11 cellular contexts compared by ENCODE assay signal in the genomic region with DNA sequence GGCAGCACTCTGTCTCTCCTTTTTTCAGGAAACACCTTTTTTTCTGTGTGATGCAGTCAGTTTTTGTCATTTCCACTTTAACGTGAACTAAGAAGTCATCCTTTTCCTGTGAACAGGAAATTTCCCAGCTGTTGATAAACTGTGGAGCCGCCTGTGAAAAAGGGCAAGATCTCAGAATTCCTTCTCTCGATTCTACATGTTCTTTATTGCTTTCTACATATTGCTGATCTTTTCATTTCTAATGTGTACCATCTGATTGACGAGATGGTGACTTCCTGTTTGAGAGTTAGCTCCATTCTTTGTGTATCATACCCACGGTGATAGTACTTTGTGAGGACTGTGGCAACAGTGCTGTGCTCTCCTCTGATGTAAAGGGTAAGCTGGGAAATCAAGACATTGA. TPM values are rescaled to one million over a fixed set of nuclear protein-coding genes. Genes with fewer than 3 reads are reported as not detected.
DNase-seq lines count a peak whose midpoint lies in the region; ATAC-seq and TF ChIP-seq lines count a peak whose summit lies in the region.
"Had no signal": no experiment of that assay in that cellular context is flagged by ENCODE, and none has a peak within 500 bp of the region (broad histone marks: within the 10 kb centered on the region; RNA-seq: fewer than 3 reads in every experiment).

No MANE protein-coding gene starts in this region.

- no peaks in the 10 kb centered on the region for H3K27me3 Mint-ChIP-seq in CD4-positive, alpha-beta T cell
- no peaks in the 10 kb centered on the region for H3K27me3 Mint-ChIP-seq in activated B cell treated with CpG ODN at 0.5 μM for 24 hours
- H3K27me3 Mint-ChIP-seq in naive B cell: no peaks in the 10 kb centered on the region

- H3K4me1 Mint-ChIP-seq in CD4-positive, alpha-beta T cell (ENCODE audit: low read depth): peaks cover 87% of the 10 kb centered on the region
- peaks cover 71% of the 10 kb centered on the region for H3K4me1 Mint-ChIP-seq in activated B cell treated with CpG ODN at 0.5 μM for 24 hours
- peaks cover 45 to 72% (median 61%) of the 10 kb centered on the region in 3 donors for H3K4me1 Mint-ChIP-seq in naive B cell

- peak overlapping the region; percentile 86 for H3K27ac Mint-ChIP-seq in CD4-positive, alpha-beta T cell
- H3K27ac Mint-ChIP-seq in activated B cell treated with CpG ODN at 0.5 μM for 24 hours: peak overlapping the region; percentile 90
- peak overlapping the region; percentile 54 to 97 (median 89) for H3K27ac Mint-ChIP-seq in naive B cell

- CTCF ChIA-PET in CD4-positive, alpha-beta T cell (lab: Charles Lee): interaction anchor here (0.6 to 1.5 kb wide), 7 partner anchors 8 to 150 kb away, joined by 3 to 6 read pairs (median 4); no protein-coding TSS in a partner anchor
- CTCF ChIA-PET in activated B cell treated with CpG ODN at 0.5 μM for 24 hours (lab: Charles Lee): interaction anchor here (1.3 kb wide), 1 partner anchor 18 kb away, joined by 3 read pairs; no protein-coding TSS in a partner anchor

- POLR2A ChIA-PET in CD4-positive, alpha-beta T cell (lab: Charles Lee): interaction anchor here (0.8 to 5.0 kb wide), 8 partner anchors 10 to 50 kb away, joined by 3 to 34 read pairs (median 10); partner anchors contain the start of gene ADD3
- POLR2A ChIA-PET in activated B cell treated with CpG ODN at 0.5 μM for 24 hours (lab: Charles Lee): interaction anchor here (0.7 to 2.6 kb wide), 10 partner anchors 10 to 1353 kb away, joined by 3 to 20 read pairs (median 7); partner anchors contain the start of gene ADD3

- WGBS in body of pancreas, 2 donors: 64 to 73% methylated on average over 5 of the region's 5 CpGs

- no peaks in the 10 kb centered on the region for H3K36me3 ChIP-seq in body of pancreas (replicated peaks in 1 of 2; ENCODE audit: insufficient read depth in 1 of 2, low read depth in 2 of 2)

- no peaks in the 10 kb centered on the region for H3K27me3 ChIP-seq in CD4-positive, alpha-beta T cell (ENCODE audit: control insufficient read depth, insufficient read depth, low read length)
- no peaks in the 10 kb centered on the region for H3K27me3 ChIP-seq in body of pancreas

- no peak for TF ChIP-seq CTCF in CD4-positive, alpha-beta T cell (IDR thresholded peaks at IDR 0.05)
- TF ChIP-seq CTCF in activated B cell treated with CpG ODN at 0.5 μM for 24 hours (IDR thresholded peaks at IDR 0.05): no peak
- TF ChIP-seq CTCF in body of pancreas (IDR thresholded peaks at IDR 0.05): no peak

- H3K4me1 ChIP-seq in body of pancreas: peaks cover 19% of the 10 kb centered on the region

- no peak overlapping the region for H3K4me3 ChIP-seq in body of pancreas

- no peaks in the 10 kb centered on the region for H3K36me3 Mint-ChIP-seq in CD4-positive, alpha-beta T cell (ENCODE audit: low read depth)
- H3K36me3 Mint-ChIP-seq in activated B cell treated with CpG ODN at 0.5 μM for 24 hours (ENCODE audit: low read depth) (no peaks in the 10 kb centered on the region), naive B cell (peaks cover 0 to 4% of the 10 kb centered on the region in 2 donors)

- intact Hi-C loops in CD4-positive, alpha-beta T cell (cut with DNase I, micrococcal nuclease): loop anchor here in 1 of 2 experiments (5.0 kb wide), 1 partner anchor 39 kb away; no protein-coding TSS in a partner anchor
- intact Hi-C loops in activated B cell treated with CpG ODN at 0.5 μM for 24 hours (cut with micrococcal nuclease): no loop called here
- intact Hi-C loops in body of pancreas (cut with DNase I): no loop called here

- H3K9me3 Mint-ChIP-seq in CD4-positive, alpha-beta T cell: no peaks in the 10 kb centered on the region
- H3K9me3 Mint-ChIP-seq in activated B cell treated with CpG ODN at 0.5 μM for 24 hours: no peaks in the 10 kb centered on the region
- H3K9me3 Mint-ChIP-seq in naive B cell: no peaks in the 10 kb centered on the region

- no peaks in the 10 kb centered on the region for H3K9me3 ChIP-seq in CD4-positive, alpha-beta T cell (ENCODE audit: control insufficient read depth, low read length)
- no peaks in the 10 kb centered on the region for H3K9me3 ChIP-seq in body of pancreas

- H3K4me3 Mint-ChIP-seq in CD4-positive, alpha-beta T cell: peak overlapping the region; percentile 73
- peak overlapping the region; percentile 73 for H3K4me3 Mint-ChIP-seq in activated B cell treated with CpG ODN at 0.5 μM for 24 hours
- peak overlapping the region; percentile 61 to 87 (median 74) for H3K4me3 Mint-ChIP-seq in naive B cell

- ATAC-seq in CD4-positive, alpha-beta T cell (ENCODE audit: poor library complexity): peak; percentile 72
- ATAC-seq in GM19351 (IDR thresholded peaks at IDR 0.05; ENCODE audit: unreplicated experiment): peak; percentile 57
- ATAC-seq in activated B cell treated with CpG ODN at 0.5 μM for 24 hours (ENCODE audit: low read depth): peak; percentile 56
- peak; percentile 52 to 66 for ATAC-seq in naive B cell (ENCODE audit: low read depth in 2 of 2)
- no peak for ATAC-seq in body of pancreas

- peak overlapping the region; percentile 24 for H3K27ac ChIP-seq in CD4-positive, alpha-beta T cell (ENCODE audit: low read depth, low read length)
- no peak overlapping the region for H3K27ac ChIP-seq in body of pancreas

- TF ChIP-seq POLR2A in body of pancreas (IDR thresholded peaks at IDR 0.05): no peak

- no peak for DNase-seq in CD4-positive, alpha-beta T cell
- DNase-seq in activated B cell treated with CpG ODN at 0.5 μM for 24 hours: no peak
- DNase-seq in naive B cell: no peak
- DNase-seq in NCI-H2029 (lab: John Stamatoyannopoulos, UW): no peak
- no peak for DNase-seq in NCI-H128 (lab: John Stamatoyannopoulos, UW; ENCODE audit: unreplicated experiment)
- DNase-seq in body of pancreas: no peak
- no peak for DNase-seq in NCI-H1930 (lab: John Stamatoyannopoulos, UW)
- DNase-seq: DMS53, NCI-H69, retina had no signal

RNA-seq across cellular contexts. Expression of gene ADD3, which starts 50.4 kb away (rescaled TPM):
- 100 to 1,000 TPM; 273 to 302 TPM for total RNA-seq in CD4-positive, alpha-beta T cell
- total RNA-seq in activated B cell treated with CpG ODN at 0.5 μM for 24 hours (85.8 and 95.3 TPM in 2 replicates), body of pancreas (10 to 100 TPM; 37.9 to 40.5 TPM)
- polyA plus RNA-seq in naive B cell (ENCODE audit: low read depth in 6 of 6): 100 to 1,000 TPM; 322 to 394 (median 366) TPM
